Comparison of ENCODE assay signal across 16 cellular contexts in genomic region chr6:56388414-56388752, GRCh38.
DNase-seq lines count a peak whose midpoint lies in the region; ATAC-seq and TF ChIP-seq lines count a peak whose summit lies in the region.
"Had no signal": no experiment of that assay in that cellular context is flagged by ENCODE, and none has a peak within 500 bp of the region (broad histone marks: within the 10 kb centered on the region; RNA-seq: fewer than 3 reads in every experiment).

No MANE protein-coding gene starts in this region.

- H3F3A ChIP-seq in PC-9 (ENCODE audit: insufficient read depth, low read depth), result no peaks in the 10 kb centered on the region

- intact Hi-C loops in PC-9 (cut with micrococcal nuclease; ENCODE audit: unreplicated experiment) (no loop called here), right cardiac atrium (cut with DNase I) (no loop called here)

- H3K27me3 ChIP-seq in PC-9 (ENCODE audit: insufficient read depth, low read depth) (no peaks in the 10 kb centered on the region), right cardiac atrium (ENCODE audit: control insufficient read depth, insufficient read depth) (no peaks in the 10 kb centered on the region), thoracic aorta (replicated peaks; ENCODE audit: insufficient read depth) (no peaks in the 10 kb centered on the region)
- H3K27me3 ChIP-seq: SJSA1 had no signal

- peaks cover 5% of the 10 kb centered on the region; the same call in 1 of the 2 replicates for H3K9me2 ChIP-seq in PC-9 (ENCODE audit: insufficient read depth)

- no TSS peak for BruUV-seq in PC-9 (replicated peaks; lab: Mats Ljungman, UMichigan)

- CTCF ChIA-PET in PC-9 (lab: Charles Lee), result interaction anchor here (0.8 kb wide), 1 partner anchor 31 kb away, joined by 3 read pairs; no protein-coding TSS in a partner anchor

- H3K79me2 ChIP-seq in PC-9 (ENCODE audit: low read depth), result no peaks in the 10 kb centered on the region

- H3K27ac ChIP-seq in PC-9 (no peak overlapping the region), right cardiac atrium (ENCODE audit: low read length) (no peak overlapping the region), thoracic aorta (peak overlapping the region; percentile 37 to 50)
- H3K27ac ChIP-seq: A549, C4-2B, SJSA1 had no signal

- peak; percentile 99 for DNase-seq in NCI-H510A treated with DMSO at 0.1 percent for 48 hours (lab: John Stamatoyannopoulos, UW)
- DNase-seq in NCI-H510A (lab: John Stamatoyannopoulos, UW), result no peak
- DNase-seq in PC-9, result no peak
- DNase-seq in right cardiac atrium, result no peak
- DNase-seq in thoracic aorta (ENCODE audit: low spot score), result no peak
- DNase-seq in stimulated activated CD4-positive, alpha-beta T cell treated with anti-CD3 and anti-CD28 coated beads, Interleukin-2, amount 100 ng/mL, for 24 hours, result no peak
- DNase-seq in midbrain (lab: John Stamatoyannopoulos, UW), result no peak
- DNase-seq: NCI-H146, NCI-H2107, NCI-H446 treated with DMSO at 0.1 percent for 48 hours had no signal

- TF ChIP-seq CTCF in PC-9 (conservative IDR thresholded peaks at IDR 0.05), result no peak
- no peak for TF ChIP-seq CTCF in thoracic aorta (IDR thresholded peaks at IDR 0.05)

- no peaks in the 10 kb centered on the region for H4K20me1 ChIP-seq in PC-9 (ENCODE audit: insufficient read depth)

- H2AFZ ChIP-seq in PC-9, result no peak overlapping the region

- H3K36me3 ChIP-seq in PC-9 (ENCODE audit: low read depth), result no peaks in the 10 kb centered on the region
- H3K36me3 ChIP-seq in thoracic aorta, result no peaks in the 10 kb centered on the region
- H3K36me3 ChIP-seq: SJSA1 had no signal

- H3K4me1 ChIP-seq in PC-9 (replicated peaks; ENCODE audit: insufficient read depth), result peaks cover 21% of the 10 kb centered on the region
- H3K4me1 ChIP-seq in right cardiac atrium (ENCODE audit: control insufficient read depth, insufficient read depth, low read length), result no peaks in the 10 kb centered on the region
- peaks cover 37 to 51% of the 10 kb centered on the region in 2 donors for H3K4me1 ChIP-seq in thoracic aorta (ENCODE audit: control insufficient read depth in 1 of 2, low read depth in 2 of 2)
- H3K4me1 ChIP-seq: SJSA1 had no signal

- H3K4me3 ChIP-seq in PC-9, result no peak overlapping the region
- H3K4me3 ChIP-seq in right cardiac atrium (ENCODE audit: low read length), result no peak overlapping the region
- H3K4me3 ChIP-seq in thoracic aorta, result no peak overlapping the region
- H3K4me3 ChIP-seq: A549, GM12878, SJSA1 had no signal

- peaks cover 7% of the 10 kb centered on the region; the same call in 1 of the 2 replicates for H3K9me3 ChIP-seq in PC-9 (ENCODE audit: insufficient read depth, low read depth)
- H3K9me3 ChIP-seq in right cardiac atrium (ENCODE audit: control insufficient read depth, low read length), result no peaks in the 10 kb centered on the region
- no peaks in the 10 kb centered on the region for H3K9me3 ChIP-seq in thoracic aorta
- H3K9me3 ChIP-seq: A549 had no signal

- H3K4me2 ChIP-seq in PC-9, result peak overlapping the region; percentile 24; the same call in 1 of the 2 replicates
- H3K4me2 ChIP-seq: A549 had no signal

- peak; percentile 47 to 66 for ATAC-seq in right cardiac atrium
- no peak for ATAC-seq in thoracic aorta (ENCODE audit: insufficient number of reproducible peaks, low FRiP score, low read depth)
- ATAC-seq in GM18861 (IDR thresholded peaks at IDR 0.05; ENCODE audit: unreplicated experiment), result no peak
- ATAC-seq: A549, GM12878, HCT116 had no signal

- POLR2A ChIA-PET in PC-9 (lab: Charles Lee; ENCODE audit: unreplicated experiment), result no interaction called here

Comparison
In these comparisons a context has a peak if more than half of its experiments do, and no peak if none do; other contexts are left out.
1. H3K27ac ChIP-seq: peak in thoracic aorta (2 of 2); none in PC-9 (single experiment) and right cardiac atrium (single experiment).
2. ATAC-seq: peak in right cardiac atrium (2 of 2); none in thoracic aorta (single experiment) and GM18861 (single experiment).